In the genomic region with DNA sequence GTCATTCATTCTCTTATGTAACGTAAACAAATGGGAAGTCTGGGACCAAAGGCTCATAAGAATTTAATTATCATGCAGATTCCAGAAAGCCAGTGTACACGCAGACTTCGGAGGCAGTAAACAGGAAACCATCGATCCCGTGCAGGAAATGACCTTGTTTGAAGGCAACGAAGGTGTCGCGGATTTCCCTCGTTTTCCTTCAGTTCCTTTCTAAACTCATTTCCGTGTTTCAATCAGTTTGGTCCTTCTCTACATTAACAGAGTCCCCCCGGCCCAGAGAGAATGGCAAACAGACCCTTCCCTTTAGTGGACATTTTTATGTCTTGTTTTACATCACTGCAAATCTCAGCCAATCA, we compare ENCODE assay signal across 8 cellular contexts. TPM values are rescaled to one million over a fixed set of nuclear protein-coding genes. Genes with fewer than 3 reads are reported as not detected.
DNase-seq lines count a peak whose midpoint lies in the region; ATAC-seq, FAIRE-seq and TF ChIP-seq lines count a peak whose summit lies in the region.

No MANE protein-coding gene starts in this region.

- H3K4me3 Mint-ChIP-seq in T-helper 2 cell treated with Interferon-gamma antibody and Interleukin-4, amounts not matched to agents 5 μg/mL and 100 μg/mL, for 36 hours, result peak overlapping the region; percentile 90

- H3K27me3 ChIP-seq in SJSA1 (replicated peaks) (no peaks in the 10 kb centered on the region), fibroblast of lung (ENCODE audit: control insufficient read depth, insufficient read depth, low read length) (no peaks in the 10 kb centered on the region), pancreas (no peaks in the 10 kb centered on the region)

- H3K27ac ChIP-seq in SJSA1 (peak overlapping the region; percentile 99), fibroblast of lung (ENCODE audit: insufficient read depth, low read length) (peak overlapping the region; percentile 100), pancreas (peak overlapping the region; percentile 94 to 100 (median 98))

- peaks cover 16% of the 10 kb centered on the region for H3K4me1 Mint-ChIP-seq in T-helper 2 cell treated with Interferon-gamma antibody and Interleukin-4, amounts not matched to agents 5 μg/mL and 100 μg/mL, for 36 hours (ENCODE audit: low read depth)

- H3K9ac ChIP-seq in fibroblast of lung (ENCODE audit: insufficient read depth, low read length), result peak overlapping the region; percentile 69

- peak overlapping the region; percentile 100 for H3K27ac Mint-ChIP-seq in T-helper 2 cell treated with Interferon-gamma antibody and Interleukin-4, amounts not matched to agents 5 μg/mL and 100 μg/mL, for 36 hours

- H3K36me3 ChIP-seq in SJSA1 (no peaks in the 10 kb centered on the region), fibroblast of lung (ENCODE audit: control insufficient read depth, insufficient read depth, low read length) (no peaks in the 10 kb centered on the region), pancreas (no peaks in the 10 kb centered on the region)

- no peaks in the 10 kb centered on the region for H4K20me1 ChIP-seq in fibroblast of lung (ENCODE audit: control insufficient read depth, extremely low read depth, insufficient read depth, low read length)

- H3K4me2 ChIP-seq in fibroblast of lung (ENCODE audit: extremely low read depth, insufficient read depth, low read length), result peak overlapping the region; percentile 91

- H3K27me3 Mint-ChIP-seq in T-helper 2 cell treated with Interferon-gamma antibody and Interleukin-4, amounts not matched to agents 5 μg/mL and 100 μg/mL, for 36 hours (ENCODE audit: low read depth), result no peaks in the 10 kb centered on the region

- FAIRE-seq in pancreas (lab: Jason Lieb, UNC), result no peak

- peak overlapping the region; percentile 50 for H3K4me3 ChIP-seq in SJSA1
- H3K4me3 ChIP-seq in fibroblast of lung (replicated peaks in 1 of 4; ENCODE audit: control extremely low read depth in 1 of 4, insufficient read depth in 1 of 4, low read depth in 3 of 4, low read length in 4 of 4), result peak overlapping the region; percentile 34 to 88 (median 68)
- peak overlapping the region; percentile 47 to 62 (median 56) for H3K4me3 ChIP-seq in pancreas

- peak overlapping the region; percentile 85 for H2AFZ ChIP-seq in fibroblast of lung (ENCODE audit: low read length)

- no peak for TF ChIP-seq CTCF in fibroblast of lung (conservative IDR thresholded peaks at IDR 0.05 in 1 of 2, IDR thresholded peaks at IDR 0.05 in 1 of 2; ENCODE audit: low read depth in 1 of 2, low read length in 2 of 2)
- TF ChIP-seq CTCF in pancreas (IDR thresholded peaks at IDR 0.05), result no peak

- no peaks in the 10 kb centered on the region for H3K79me2 ChIP-seq in fibroblast of lung (ENCODE audit: control insufficient read depth, insufficient read depth, low read length)

- no peaks in the 10 kb centered on the region for H3K36me3 Mint-ChIP-seq in T-helper 2 cell treated with Interferon-gamma antibody and Interleukin-4, amounts not matched to agents 5 μg/mL and 100 μg/mL, for 36 hours (ENCODE audit: low read depth)

- no peak for DNase-seq in T-helper 2 cell treated with Interferon-gamma antibody and Interleukin-4, amounts not matched to agents 5 μg/mL and 100 μg/mL, for 36 hours (ENCODE audit: low spot score)
- DNase-seq in T-helper 2 cell (no peak), SJSA1 (ENCODE audit: low read depth in 1 of 2, low spot score in 2 of 2) (peak in 1 of 2 experiments; percentile 49), fibroblast of lung (ENCODE audit: low read depth in 2 of 2) (no peak), pancreas (no peak), NCI-H345 (lab: John Stamatoyannopoulos, UW) (no peak)
- no peak for DNase-seq in activated CD8-positive, alpha-beta memory T cell treated with anti-CD3 and anti-CD28 coated beads, Interleukin-2, amount 50 U/mL, for 4 hours

- 0% methylated on average over 11 of the region's 11 CpGs for WGBS in pancreas, 2 donors

- ATAC-seq in HG02759 (IDR thresholded peaks at IDR 0.05; ENCODE audit: unreplicated experiment) (peak; percentile 35), pancreas (peak; percentile 12 to 31 (median 29))

- intact Hi-C loops in pancreas (cut with DNase I), result no loop called here

- no peaks in the 10 kb centered on the region for H3K9me3 Mint-ChIP-seq in T-helper 2 cell treated with Interferon-gamma antibody and Interleukin-4, amounts not matched to agents 5 μg/mL and 100 μg/mL, for 36 hours

- H3K4me1 ChIP-seq in SJSA1 (replicated peaks), result no peaks in the 10 kb centered on the region
- no peaks in the 10 kb centered on the region for H3K4me1 ChIP-seq in fibroblast of lung (ENCODE audit: control insufficient read depth, extremely low read depth, insufficient read depth, low read length)
- peaks cover 0 to 3% (median 0%) of the 10 kb centered on the region in 3 donors for H3K4me1 ChIP-seq in pancreas

- H3K9me3 ChIP-seq in SJSA1 (replicated peaks), result no peaks in the 10 kb centered on the region
- no peaks in the 10 kb centered on the region for H3K9me3 ChIP-seq in fibroblast of lung (ENCODE audit: control insufficient read depth, insufficient read depth, low read depth, low read length)
- no peaks in the 10 kb centered on the region for H3K9me3 ChIP-seq in pancreas

RNA-seq across cellular contexts. Expression of a gene that starts 6.3 kb away (rescaled TPM):
- 10.3 and 12.1 TPM in 2 replicates for total RNA-seq in SJSA1 (2014; rRNA removed; shearing (Covaris generic))
- total RNA-seq in fibroblast of lung (5.4 and 8.3 TPM in 2 replicates), pancreas (10 to 100 TPM in 1 of 6 donors, 1 to 10 TPM in 5; 5.3 to 10.4 (median 6.9) TPM)
- polyA plus RNA-seq in fibroblast of lung (8.3 and 9.2 TPM in 2 replicates), pancreas (1 to 10 TPM; 5.3 to 7.4 TPM)
- polyA plus RNA-seq in fibroblast of lung (2012), result 12.0 and 13.8 TPM in 2 replicates
- polyA minus RNA-seq in fibroblast of lung (ENCODE audit: low replicate concordance), result 42.4 and 75.1 TPM in 2 replicates

RNA-seq across cellular contexts. Expression of a gene that starts 39.9 kb away (rescaled TPM):
- total RNA-seq in SJSA1 (2014; rRNA removed; shearing (Covaris generic)), result 0.13 and 1.9 TPM in 2 replicates
- 0.17 TPM in 1 of 2 replicates, not detected in the other for total RNA-seq in fibroblast of lung
- 0.34 and 0.37 TPM in 2 replicates for polyA plus RNA-seq in fibroblast of lung
- polyA plus RNA-seq in fibroblast of lung (2012), result 0.23 and 0.24 TPM in 2 replicates
- 22.9 TPM in 1 of 2 replicates, not detected in the other for polyA minus RNA-seq in fibroblast of lung (ENCODE audit: low replicate concordance)
- total RNA-seq in pancreas, result 10 to 100 TPM in 1 of 6 donors, 1 to 10 TPM in 4, under 1 TPM in 1; 0.93 to 19.0 (median 3.1) TPM
- 1 to 10 TPM; 1.1 to 1.4 TPM for polyA plus RNA-seq in pancreas

RNA-seq across cellular contexts. Expression of a gene that starts 55.8 kb away (rescaled TPM):
- total RNA-seq in SJSA1 (2014; rRNA removed; shearing (Covaris generic)), result 38.8 and 61.7 TPM in 2 replicates
- total RNA-seq in fibroblast of lung, result 40.8 and 41.1 TPM in 2 replicates
- 31.0 and 37.9 TPM in 2 replicates for polyA plus RNA-seq in fibroblast of lung
- polyA plus RNA-seq in fibroblast of lung (2012), result 17.3 and 21.0 TPM in 2 replicates
- polyA minus RNA-seq in fibroblast of lung (ENCODE audit: low replicate concordance), result 23.0 and 25.8 TPM in 2 replicates
- 10 to 100 TPM; 18.6 to 30.9 (median 22.6) TPM for total RNA-seq in pancreas
- 10 to 100 TPM; 14.8 to 30.7 TPM for polyA plus RNA-seq in pancreas
